ENCODE assay signal across 14 cellular contexts in the genomic region with DNA sequence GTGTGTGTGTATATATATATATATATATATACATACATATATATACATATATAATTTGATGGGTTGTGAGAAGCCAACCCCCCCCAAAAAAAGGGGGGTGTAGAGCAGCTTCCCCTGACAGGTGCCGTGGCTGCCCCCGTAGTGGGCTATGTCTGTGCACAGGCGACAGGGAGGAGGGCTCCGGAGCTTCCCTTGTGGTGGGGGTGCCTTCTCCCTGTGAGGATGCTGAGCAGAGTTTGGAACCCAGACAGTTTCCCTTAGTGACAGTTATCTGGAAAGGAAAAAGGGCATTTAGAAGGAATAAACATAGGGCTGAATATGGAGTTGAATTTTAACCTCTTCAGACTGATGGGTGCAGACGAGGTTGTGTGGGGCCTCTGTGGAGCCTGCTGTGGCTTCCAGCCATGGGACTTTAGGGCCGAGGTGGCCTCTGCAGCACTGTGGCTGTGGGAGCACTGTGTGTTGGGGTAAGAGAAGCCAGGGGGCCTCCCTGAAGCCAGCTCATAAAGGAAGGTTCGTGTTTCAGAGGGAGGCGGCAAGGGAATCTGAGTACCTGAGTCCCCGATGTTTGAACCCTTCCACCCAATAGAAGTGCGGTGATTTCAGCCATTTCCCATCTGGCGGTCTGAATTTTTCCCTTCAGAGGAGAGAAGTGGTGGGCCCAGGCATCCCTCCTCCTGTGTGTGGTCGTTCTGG. TPM values are rescaled to one million over a fixed set of nuclear protein-coding genes. Genes with fewer than 3 reads are reported as not detected.
DNase-seq lines count a peak whose midpoint lies in the region; ATAC-seq and TF ChIP-seq lines count a peak whose summit lies in the region.
"Had no signal": no experiment of that assay in that cellular context is flagged by ENCODE, and none has a peak within 500 bp of the region (broad histone marks: within the 10 kb centered on the region; RNA-seq: fewer than 3 reads in every experiment).

No MANE protein-coding gene starts in this region.

- TF ChIP-seq CTCF in natural killer cell (IDR thresholded peaks at IDR 0.05) (no peak), ascending aorta (IDR thresholded peaks at IDR 0.05) (no peak), neural progenitor cell (IDR thresholded peaks at IDR 0.05) (no peak)

- ATAC-seq in natural killer cell treated with Interleukin-12 subunit alpha and Interleukin-12 subunit beta and Interleukin-15 and Interleukin-18, amount 100 ng/mL, for 72 hours, result no peak
- ATAC-seq in natural killer cell (no peak), GM21717 (IDR thresholded peaks at IDR 0.05; ENCODE audit: unreplicated experiment) (no peak), GM21528 (IDR thresholded peaks at IDR 0.05; ENCODE audit: low FRiP score, unreplicated experiment) (no peak), GM19452 (IDR thresholded peaks at IDR 0.05; ENCODE audit: unreplicated experiment) (no peak)

- H3K27ac ChIP-seq in ascending aorta (peak overlapping the region; percentile 8 to 55), neural progenitor cell (peak overlapping the region; percentile 63)
- H3K27ac ChIP-seq: parathyroid adenoma had no signal

- peaks cover 44 to 68% of the 10 kb centered on the region in 2 donors for H3K36me3 ChIP-seq in ascending aorta
- no peaks in the 10 kb centered on the region for H3K36me3 ChIP-seq in neural progenitor cell

- peak; percentile 15 for DNase-seq in natural killer cell treated with Interleukin-12 subunit alpha and Interleukin-12 subunit beta and Interleukin-15 and Interleukin-18, amount 100 ng/mL, for 72 hours (ENCODE audit: low spot score)
- no peak for DNase-seq in natural killer cell
- no peak for DNase-seq in ascending aorta (ENCODE audit: low spot score in 2 of 2)
- no peak for DNase-seq in neural progenitor cell (ENCODE audit: low spot score)
- no peak for DNase-seq in activated CD8-positive, alpha-beta memory T cell treated with anti-CD3 and anti-CD28 coated beads for 24 hours
- DNase-seq: activated CD4-positive, alpha-beta T cell treated with anti-CD3 and anti-CD28 coated beads, Interleukin-2, amount 50 U/mL, for 1 hour; MG63; NCI-H226 had no signal

- peaks cover 13 to 29% of the 10 kb centered on the region in 2 donors for H3K4me1 ChIP-seq in ascending aorta
- peaks cover 4% of the 10 kb centered on the region for H3K4me1 ChIP-seq in neural progenitor cell
- H3K4me1 ChIP-seq: parathyroid adenoma had no signal

- no peaks in the 10 kb centered on the region for H3K9me3 Mint-ChIP-seq in natural killer cell treated with Interleukin-12 subunit alpha and Interleukin-12 subunit beta and Interleukin-15 and Interleukin-18, amount 100 ng/mL, for 72 hours
- H3K9me3 Mint-ChIP-seq in natural killer cell (no peaks in the 10 kb centered on the region), neural progenitor cell (no peaks in the 10 kb centered on the region)
- H3K9me3 Mint-ChIP-seq: T-helper 2 cell treated with Interferon-gamma antibody and Interleukin-4, amounts not matched to agents 5 μg/mL and 100 μg/mL, for 36 hours had no signal

- H3K4me1 Mint-ChIP-seq in natural killer cell treated with Interleukin-12 subunit alpha and Interleukin-12 subunit beta and Interleukin-15 and Interleukin-18, amount 100 ng/mL, for 72 hours (ENCODE audit: low read depth in 2 of 2), result peaks cover 0 to 18% of the 10 kb centered on the region in 2 donors
- H3K4me1 Mint-ChIP-seq in natural killer cell (peaks cover 7 to 13% of the 10 kb centered on the region in 2 donors), neural progenitor cell (peaks cover 20% of the 10 kb centered on the region)

- peaks cover 51% of the 10 kb centered on the region for H4K20me1 ChIP-seq in neural progenitor cell (ENCODE audit: low read depth)

- H3K79me2 ChIP-seq in neural progenitor cell (ENCODE audit: low read depth), result no peaks in the 10 kb centered on the region

- H3K4me3 ChIP-seq in ascending aorta (no peak overlapping the region), neural progenitor cell (no peak overlapping the region)
- H3K4me3 ChIP-seq: heart left ventricle, MG63 had no signal

- H3K4me2 ChIP-seq in neural progenitor cell, result no peak overlapping the region

- H3F3A ChIP-seq in neural progenitor cell (ENCODE audit: low read depth), result no peaks in the 10 kb centered on the region

- H3K36me3 Mint-ChIP-seq in natural killer cell treated with Interleukin-12 subunit alpha and Interleukin-12 subunit beta and Interleukin-15 and Interleukin-18, amount 100 ng/mL, for 72 hours, result no peaks in the 10 kb centered on the region
- H3K36me3 Mint-ChIP-seq in natural killer cell (no peaks in the 10 kb centered on the region), neural progenitor cell (peaks cover 2% of the 10 kb centered on the region)

- no peaks in the 10 kb centered on the region for H3K9me3 ChIP-seq in ascending aorta
- no peaks in the 10 kb centered on the region for H3K9me3 ChIP-seq in neural progenitor cell (ENCODE audit: low read depth)
- H3K9me3 ChIP-seq: heart left ventricle, MG63 had no signal

- intact Hi-C loops in natural killer cell (cut with micrococcal nuclease) (no loop called here), ascending aorta (cut with DNase I) (no loop called here)

- no peak overlapping the region for H3K4me3 Mint-ChIP-seq in natural killer cell treated with Interleukin-12 subunit alpha and Interleukin-12 subunit beta and Interleukin-15 and Interleukin-18, amount 100 ng/mL, for 72 hours
- H3K4me3 Mint-ChIP-seq in natural killer cell (no peak overlapping the region), neural progenitor cell (no peak overlapping the region)
- H3K4me3 Mint-ChIP-seq: T-helper 2 cell treated with Interferon-gamma antibody and Interleukin-4, amounts not matched to agents 5 μg/mL and 100 μg/mL, for 36 hours had no signal

- H3K27me3 Mint-ChIP-seq in natural killer cell treated with Interleukin-12 subunit alpha and Interleukin-12 subunit beta and Interleukin-15 and Interleukin-18, amount 100 ng/mL, for 72 hours, result no peaks in the 10 kb centered on the region
- H3K27me3 Mint-ChIP-seq in natural killer cell (ENCODE audit: low read depth in 2 of 2), result no peaks in the 10 kb centered on the region
- peaks cover 6% of the 10 kb centered on the region for H3K27me3 Mint-ChIP-seq in neural progenitor cell (ENCODE audit: insufficient read depth, low read depth)

- no peak overlapping the region for H3K27ac Mint-ChIP-seq in natural killer cell treated with Interleukin-12 subunit alpha and Interleukin-12 subunit beta and Interleukin-15 and Interleukin-18, amount 100 ng/mL, for 72 hours
- peak overlapping the region in 1 of 2 donors; percentile 22 for H3K27ac Mint-ChIP-seq in natural killer cell
- H3K27ac Mint-ChIP-seq in neural progenitor cell, result no peak overlapping the region

- H2AFZ ChIP-seq in neural progenitor cell (replicated peaks), result no peak overlapping the region
- H2AFZ ChIP-seq: parathyroid adenoma had no signal

- peak overlapping the region; percentile 49 for H3K9ac ChIP-seq in neural progenitor cell
- H3K9ac ChIP-seq: parathyroid adenoma had no signal

- H3K27me3 ChIP-seq in ascending aorta (no peaks in the 10 kb centered on the region), neural progenitor cell (no peaks in the 10 kb centered on the region)
- H3K27me3 ChIP-seq: heart left ventricle, MG63 had no signal

RNA-seq across cellular contexts. Expression of gene XRCC3, which starts 19.8 kb away (rescaled TPM):
- total RNA-seq in natural killer cell treated with Interleukin-12 subunit alpha and Interleukin-12 subunit beta and Interleukin-15 and Interleukin-18, amount 100 ng/mL, for 72 hours, result 100 to 1,000 TPM in 1 of 2 donors, 10 to 100 TPM in 1; 37.3 to 112 TPM
- total RNA-seq in natural killer cell (10 to 100 TPM; 11.6 to 12.8 (median 12.7) TPM), ascending aorta (9.0 TPM), neural progenitor cell (ENCODE audit: low replicate concordance) (59.7 and 60.2 TPM in 2 replicates)

RNA-seq across cellular contexts. Expression of gene ZFYVE21, which starts 20.1 kb away (rescaled TPM):
- total RNA-seq in natural killer cell treated with Interleukin-12 subunit alpha and Interleukin-12 subunit beta and Interleukin-15 and Interleukin-18, amount 100 ng/mL, for 72 hours, result 10 to 100 TPM; 13.0 to 22.0 TPM
- total RNA-seq in natural killer cell, result 10 to 100 TPM in 1 of 3 donors, 1 to 10 TPM in 2; 5.9 to 10.7 (median 8.5) TPM
- total RNA-seq in ascending aorta, result 219 TPM
- 46.2 and 53.2 TPM in 2 replicates for total RNA-seq in neural progenitor cell (ENCODE audit: low replicate concordance)
